ENCODE assay signal across 2 cellular contexts in the genomic region with DNA sequence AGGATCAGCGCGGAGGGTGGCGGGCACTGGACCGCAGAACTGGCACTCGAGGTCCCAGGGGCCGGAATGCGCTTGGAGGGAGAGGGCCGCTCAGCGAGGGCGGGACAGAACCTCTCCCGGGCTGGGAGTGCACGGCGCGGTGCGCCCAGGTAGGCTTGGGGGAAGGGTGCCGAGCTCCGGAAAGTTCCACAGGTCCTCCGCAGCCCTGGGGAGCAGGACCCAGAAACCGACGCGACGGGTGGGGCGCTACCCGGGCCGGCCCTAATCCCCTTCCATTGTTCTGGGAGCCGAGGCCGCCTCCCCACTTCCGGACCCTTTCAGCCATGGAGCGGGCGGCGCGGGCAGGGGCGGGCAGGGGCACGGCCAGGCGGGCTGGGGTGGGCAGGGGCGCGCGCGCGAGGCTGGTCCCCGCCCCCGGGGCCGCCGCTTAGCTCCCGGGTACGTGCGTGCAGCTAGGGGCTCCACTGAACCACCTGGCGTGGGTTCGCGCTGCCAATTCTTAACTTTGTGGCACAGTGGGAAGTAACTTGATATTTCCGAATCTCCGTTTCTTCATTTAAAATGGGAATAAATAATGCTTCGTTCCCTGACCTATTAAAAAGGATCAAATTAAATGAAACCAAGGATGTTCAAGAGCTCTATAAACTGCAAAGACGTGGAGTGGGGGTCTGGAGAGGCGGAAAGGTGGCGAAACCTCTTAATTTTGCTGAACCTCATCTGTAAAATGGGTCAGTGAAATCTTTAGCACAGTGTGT.
TF ChIP-seq lines count a peak whose summit lies in the region.

No MANE protein-coding gene starts in this region.

TF ChIP-seq in A549, 52 proteins besides CTCF, POLR2A, EP300 and RAD21:
- no peak for TF ChIP-seq JUNB (IDR thresholded peaks at IDR 0.05)
- no peak for TF ChIP-seq JUN (IDR thresholded peaks at IDR 0.05)
- no peak for TF ChIP-seq CBX2 (IDR thresholded peaks at IDR 0.05; ENCODE audit: borderline replicate concordance, low read depth)
- no peak for TF ChIP-seq SMC3 (IDR thresholded peaks at IDR 0.05)
- TF ChIP-seq, protein P1, sequence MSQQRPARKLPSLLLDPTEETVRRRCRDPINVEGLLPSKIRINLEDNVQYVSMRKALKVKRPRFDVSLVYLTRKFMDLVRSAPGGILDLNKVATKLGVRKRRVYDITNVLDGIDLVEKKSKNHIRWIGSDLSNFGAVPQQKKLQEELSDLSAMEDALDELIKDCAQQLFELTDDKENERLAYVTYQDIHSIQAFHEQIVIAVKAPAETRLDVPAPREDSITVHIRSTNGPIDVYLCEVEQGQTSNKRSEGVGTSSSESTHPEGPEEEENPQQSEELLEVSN (IDR thresholded peaks at IDR 0.05; ENCODE audit: borderline replicate concordance, low read depth): no peak
- no peak for TF ChIP-seq MAZ (IDR thresholded peaks at IDR 0.05; ENCODE audit: borderline replicate concordance, low read depth, low read length)
- TF ChIP-seq ZC3H11A (IDR thresholded peaks at IDR 0.05): no peak
- TF ChIP-seq CBX8 (IDR thresholded peaks at IDR 0.05): no peak
- no peak for TF ChIP-seq RCOR1 (IDR thresholded peaks at IDR 0.05; ENCODE audit: low read depth, low read length)
- TF ChIP-seq, protein P2, sequence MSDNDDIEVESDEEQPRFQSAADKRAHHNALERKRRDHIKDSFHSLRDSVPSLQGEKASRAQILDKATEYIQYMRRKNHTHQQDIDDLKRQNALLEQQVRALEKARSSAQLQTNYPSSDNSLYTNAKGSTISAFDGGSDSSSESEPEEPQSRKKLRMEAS (IDR thresholded peaks at IDR 0.05): no peak
- no peak for TF ChIP-seq NPAS2 (CRISPR knock-in tag; IDR thresholded peaks at IDR 0.05; ENCODE audit: borderline replicate concordance)
- TF ChIP-seq BHLHE40 (IDR thresholded peaks at IDR 0.05; ENCODE audit: low read depth, low read length): no peak
- TF ChIP-seq GATA3 (IDR thresholded peaks at IDR 0.05; ENCODE audit: borderline replicate concordance): no peak
- TF ChIP-seq HDAC2 (IDR thresholded peaks at IDR 0.05): no peak

TF ChIP-seq in H1, 55 proteins besides CTCF, POLR2A, EP300 and RAD21:
- TF ChIP-seq PHF8 (conservative IDR thresholded peaks at IDR 0.05; ENCODE audit: low read depth, low read length) (peak; percentile 24; the same call in 1 of the 2 replicates), RNF2 (IDR thresholded peaks at IDR 0.05; ENCODE audit: borderline replicate concordance, low read depth, low read length, missing control alignments, poor library complexity, severe bottlenecking) (no peak), GTF2F1 (IDR thresholded peaks at IDR 0.05; ENCODE audit: borderline replicate concordance, low read depth, low read length) (0 out of 2 replicates have a peak, but pooled peaks have one; percentile 50), YY1 (IDR thresholded peaks at IDR 0.05; ENCODE audit: low read depth, low read length) (no peak), TBP (IDR thresholded peaks at IDR 0.05; ENCODE audit: low read depth, low read length) (peak; percentile 32; the same call in 1 of the 2 replicates), SP4 (IDR thresholded peaks at IDR 0.05; ENCODE audit: low read length) (no peak), TCF12 (IDR thresholded peaks at IDR 0.05; ENCODE audit: low read depth, low read length) (no peak), SIRT6 (IDR thresholded peaks at IDR 0.05; ENCODE audit: low read length) (no peak), NANOG (IDR thresholded peaks at IDR 0.05; ENCODE audit: insufficient read depth, low read depth, low read length, poor library complexity, severe bottlenecking) (peak; percentile 20), CTBP2 (IDR thresholded peaks at IDR 0.05; ENCODE audit: borderline replicate concordance, insufficient read depth, insufficient read length, low read length) (peak; percentile 54), MAFK (IDR thresholded peaks at IDR 0.05; ENCODE audit: low read depth, low read length) (no peak), SIX5 (IDR thresholded peaks at IDR 0.05; ENCODE audit: low read depth, low read length) (no peak), FOSL1 (IDR thresholded peaks at IDR 0.05; ENCODE audit: insufficient read depth, low read depth, low read length) (no peak), ZNF274 (IDR thresholded peaks at IDR 0.05; ENCODE audit: borderline replicate concordance, extremely low read depth, low read length) (no peak), EGR1 (IDR thresholded peaks at IDR 0.05; ENCODE audit: borderline replicate concordance, low read depth, low read length) (no peak), SP1 (IDR thresholded peaks at IDR 0.05; ENCODE audit: low read depth, low read length) (no peak), CEBPB (IDR thresholded peaks at IDR 0.05; ENCODE audit: low read depth, low read length) (no peak), SUZ12 (IDR thresholded peaks at IDR 0.05; ENCODE audit: low read length) (no peak), SIN3A (conservative IDR thresholded peaks at IDR 0.05 in 1 of 2, IDR thresholded peaks at IDR 0.05 in 1 of 2; ENCODE audit: low read depth in 1 of 2, low read length in 2 of 2) (0 out of 4 replicates have a peak, but pooled peaks of 1 of the 2 experiments have one; percentile 14), SAP30 (IDR thresholded peaks at IDR 0.05; ENCODE audit: insufficient read depth, insufficient replicate concordance, low read length) (no peak), KDM5A (IDR thresholded peaks at IDR 0.05; ENCODE audit: low read length) (no peak), KDM4A (IDR thresholded peaks at IDR 0.05; ENCODE audit: low read depth, low read length, severe bottlenecking) (peak; percentile 65), POU5F1 (IDR thresholded peaks at IDR 0.05; ENCODE audit: low read depth, low read length) (no peak)
- TF ChIP-seq, protein P1 (IDR thresholded peaks at IDR 0.05): no peak
